Comparison of ENCODE assay signal across 27 cellular contexts in genomic region chr7:5377816-5378215, GRCh38. TPM values are rescaled to one million over a fixed set of nuclear protein-coding genes. Genes with fewer than 3 reads are reported as not detected.
DNase-seq lines count a peak whose midpoint lies in the region; ATAC-seq, FAIRE-seq and TF ChIP-seq lines count a peak whose summit lies in the region.
"Had no signal": no experiment of that assay in that cellular context is flagged by ENCODE, and none has a peak within 500 bp of the region (broad histone marks: within the 10 kb centered on the region; RNA-seq: fewer than 3 reads in every experiment).

No MANE protein-coding gene starts in this region.

- CTCF ChIA-PET in HepG2 (lab: Yijun Ruan, JAX; ENCODE audit: low intra/inter-chr PET ratio, low total read pairs) = no interaction called here

- intact Hi-C loops in HepG2 (cut with micrococcal nuclease; ENCODE audit: unreplicated experiment) = no loop called here
- intact Hi-C loops in right lobe of liver (cut with DNase I) = no loop called here
- intact Hi-C loops in left colon (cut with DNase I, micrococcal nuclease) = no loop called here

- ATAC-seq in HepG2 (no peak; the same call in 2 of the 3 replicates), right lobe of liver (no peak), left colon (peak; percentile 4)
- ATAC-seq: HCT116, PC-3, Right ventricle myocardium inferior had no signal

- H3K14ac ChIP-seq in neuronal stem cell (ENCODE audit: low read length) = no peak overlapping the region

- peaks cover 39 to 70% of the 10 kb centered on the region in 2 experiments; a peak in 4 of 5 replicates for H3K36me3 ChIP-seq in HepG2 (replicated peaks in 1 of 2; ENCODE audit: control insufficient read depth in 1 of 2, insufficient read depth in 2 of 2, low read length in 2 of 2)
- peaks cover 0 to 46% (median 20%) of the 10 kb centered on the region in 4 donors for H3K36me3 ChIP-seq in right lobe of liver
- peaks cover 17 to 71% of the 10 kb centered on the region in 2 donors for H3K36me3 ChIP-seq in neuronal stem cell (replicated peaks in 1 of 2; ENCODE audit: control insufficient read depth in 2 of 2, insufficient read depth in 2 of 2, low read length in 2 of 2)
- H3K36me3 ChIP-seq: BE2C had no signal

- TF ChIP-seq EP300 in HepG2 (IDR thresholded peaks at IDR 0.05; ENCODE audit: low read depth in 2 of 2, low read length in 2 of 2) (no peak), HepG2 (CRISPR knock-in tag; IDR thresholded peaks at IDR 0.05; ENCODE audit: borderline replicate concordance) (no peak)

- no peak overlapping the region for H3K4ac ChIP-seq in neuronal stem cell (ENCODE audit: low read length)

- no peak overlapping the region for H2BK15ac ChIP-seq in neuronal stem cell (ENCODE audit: low read length)

- H3K9me3 ChIP-seq in HepG2 (ENCODE audit: low read length) (no peaks in the 10 kb centered on the region), right lobe of liver (no peaks in the 10 kb centered on the region), neuronal stem cell (replicated peaks in 1 of 2; ENCODE audit: control insufficient read depth in 2 of 2, insufficient read depth in 1 of 2, low read depth in 1 of 2, low read length in 2 of 2) (no peaks in the 10 kb centered on the region)
- H3K9me3 ChIP-seq: BE2C, SJSA1 had no signal

- no peak for TF ChIP-seq RAD21 in HepG2 (CRISPR knock-in tag; IDR thresholded peaks at IDR 0.05)

- BruUV-seq in HepG2 (replicated peaks; lab: Mats Ljungman, UMichigan) = no TSS peak

- H3K23ac ChIP-seq in neuronal stem cell (ENCODE audit: low read depth, low read length, poor library complexity) = no peak overlapping the region

- H3K4me3 ChIP-seq in HepG2 (replicated peaks in 1 of 3; ENCODE audit: insufficient read depth in 1 of 3, low read depth in 2 of 3, low read length in 3 of 3) = no peak overlapping the region
- no peak overlapping the region for H3K4me3 ChIP-seq in right lobe of liver
- no peak overlapping the region for H3K4me3 ChIP-seq in neuronal stem cell (ENCODE audit: low read length in 2 of 2)
- H3K4me3 ChIP-seq: SJSA1 had no signal

- peaks cover 49% of the 10 kb centered on the region; the same call in 1 of the 2 replicates for H4K20me1 ChIP-seq in HepG2 (ENCODE audit: insufficient read depth, low read length)

- peaks cover 34% of the 10 kb centered on the region for H3K79me1 ChIP-seq in neuronal stem cell (ENCODE audit: low read depth, low read length)

- H3K79me2 ChIP-seq in HepG2 (ENCODE audit: insufficient read depth, low read length) = peaks cover 31% of the 10 kb centered on the region

- no peak for TF ChIP-seq POLR2A in HepG2 (IDR thresholded peaks at IDR 0.05; ENCODE audit: insufficient read depth in 1 of 2, low read depth in 2 of 2, low read length in 2 of 2)
- no peak for TF ChIP-seq POLR2A in right lobe of liver (IDR thresholded peaks at IDR 0.05)

- no peak for FAIRE-seq in HepG2 (lab: Jason Lieb, UNC)
- FAIRE-seq: GM12892, GM19239, H1 had no signal

- no peak overlapping the region for H2BK120ac ChIP-seq in neuronal stem cell (ENCODE audit: low read depth, low read length)

- TF ChIP-seq CTCF in HepG2 (CRISPR knock-in tag; IDR thresholded peaks at IDR 0.05) = no peak
- no peak for TF ChIP-seq CTCF in right lobe of liver (IDR thresholded peaks at IDR 0.05)

- POLR2A ChIA-PET in HepG2 (lab: Yijun Ruan, JAX) = no interaction called here

- in situ Hi-C loops in HepG2 (cut with HindIII; ENCODE audit: extremely low pct_ligation_motif_present, low pct_unique_long_range_greater_than_20kb) (no loop called here), KBM-7 (cut with MboI; ENCODE audit: low pct_unique_long_range_greater_than_20kb, low sequenced_read_pairs) (no loop called here)

- H2AK5ac ChIP-seq in neuronal stem cell (ENCODE audit: low read depth, low read length) = peak overlapping the region; percentile 46

- H4K91ac ChIP-seq in neuronal stem cell (ENCODE audit: low read depth, low read length, poor library complexity) = no peak overlapping the region

- peak overlapping the region; percentile 13 for H3K18ac ChIP-seq in neuronal stem cell (ENCODE audit: low read length)

- no peak overlapping the region for H4K8ac ChIP-seq in neuronal stem cell (ENCODE audit: low read depth, low read length)

- no peak overlapping the region for H3K9ac ChIP-seq in HepG2 (ENCODE audit: insufficient read depth, low read depth, low read length)
- peak overlapping the region; percentile 60 for H3K9ac ChIP-seq in neuronal stem cell (ENCODE audit: low read depth, low read length, poor library complexity)

- peak overlapping the region; percentile 82 for H2BK5ac ChIP-seq in neuronal stem cell (ENCODE audit: low read length)

- H2AFZ ChIP-seq in HepG2 (ENCODE audit: low read length) = no peak overlapping the region
- H2AFZ ChIP-seq in neuronal stem cell (ENCODE audit: low read length) = no peak overlapping the region

- no peaks in the 10 kb centered on the region for H3K27me3 ChIP-seq in HepG2 (ENCODE audit: control insufficient read depth in 1 of 2, insufficient read depth in 2 of 2, low read length in 2 of 2)
- no peaks in the 10 kb centered on the region for H3K27me3 ChIP-seq in right lobe of liver
- no peaks in the 10 kb centered on the region for H3K27me3 ChIP-seq in neuronal stem cell (ENCODE audit: control insufficient read depth in 3 of 3, insufficient read depth in 3 of 3, low read depth in 1 of 3, low read length in 3 of 3)
- H3K27me3 ChIP-seq: BE2C, SJSA1 had no signal

- H3K4me1 ChIP-seq in HepG2 (ENCODE audit: insufficient read depth, low read length) (no peaks in the 10 kb centered on the region), right lobe of liver (no peaks in the 10 kb centered on the region), neuronal stem cell (ENCODE audit: control insufficient read depth in 2 of 2, insufficient read depth in 1 of 2, low read depth in 1 of 2, low read length in 2 of 2) (peaks cover 9 to 10% of the 10 kb centered on the region in 2 donors)
- H3K4me1 ChIP-seq: SJSA1 had no signal

- H2BK12ac ChIP-seq in neuronal stem cell (ENCODE audit: low read length) = no peak overlapping the region

- 100% methylated on average over 8 of the region's 16 CpGs for WGBS in HepG2 (ENCODE audit: low lambda C conversion rate)
- WGBS in right lobe of liver (ENCODE audit: insufficient coverage, low coverage, low lambda C conversion rate, missing lambda C conversion rate) = 86% methylated on average over 5 of the region's 16 CpGs
- WGBS in neuronal stem cell (ENCODE audit: extremely low coverage in 2 of 2, insufficient read length in 2 of 2, insufficient replicate concordance in 1 of 2), 2 donors = no CpG with 5 or more reads among the region's 16 CpGs

- no peak overlapping the region for H3K27ac ChIP-seq in HepG2 (ENCODE audit: extremely low read length, insufficient read depth, low read length)
- H3K27ac ChIP-seq in right lobe of liver = no peak overlapping the region
- H3K27ac ChIP-seq in neuronal stem cell (replicated peaks; ENCODE audit: low read length) = no peak overlapping the region
- H3K27ac ChIP-seq: SJSA1 had no signal

- no peak overlapping the region for H3K4me2 ChIP-seq in HepG2 (ENCODE audit: low read depth, low read length)
- H3K4me2 ChIP-seq in neuronal stem cell (ENCODE audit: insufficient read depth, low read length, poor library complexity, severe bottlenecking) = no peak overlapping the region

- DNase-seq in HepG2 (ENCODE audit: low spot score) (no peak), right lobe of liver (no peak), left colon (no peak), neuronal stem cell (ENCODE audit: low spot score) (no peak), KBM-7 (no peak), DMS153 treated with DMSO at 0.1 percent for 48 hours (lab: John Stamatoyannopoulos, UW; ENCODE audit: unreplicated experiment) (no peak), SHP77 (lab: John Stamatoyannopoulos, UW) (no peak), occipital lobe (lab: John Stamatoyannopoulos, UW) (no peak)
- DNase-seq: 8988T, ACHN, BE2C, Calu3, DND-41, Kasumi-1, NCI-H1092 treated with DMSO at 0.1 percent for 48 hours, NCI-H1436, NCI-H187 treated with DMSO at 0.1 percent for 48 hours, NCI-H2107, NCI-H524, NCI-H748 treated with DMSO at 0.1 percent for 48 hours, PC-3 had no signal

RNA-seq across cellular contexts. Expression of gene TNRC18, which starts 45.8 kb away (rescaled TPM):
- 12.8 and 17.4 TPM in 2 replicates for total RNA-seq in HepG2 (2016; rRNA removed; fragmentation: Illumina TruSeq; extraction: Trizol)
- 4.9 and 7.1 TPM in 2 replicates for total RNA-seq in HepG2 (2016; cell fraction: cytosol; rRNA removed; fragmentation: Illumina TruSeq; extraction: Trizol; ENCODE audit: low read depth)
- 12.8 and 21.5 TPM in 2 replicates for total RNA-seq in HepG2 (2016; cell fraction: insoluble cytoplasmic fraction; rRNA removed; fragmentation: Illumina TruSeq; extraction: Trizol)
- 4.9 and 5.6 TPM in 2 replicates for total RNA-seq in HepG2 (2016; cell fraction: membrane; rRNA removed; fragmentation: Illumina TruSeq; extraction: Trizol)
- 28.3 and 34.0 TPM in 2 replicates for total RNA-seq in HepG2 (2016; cell fraction: nucleus; rRNA removed; fragmentation: Illumina TruSeq; extraction: Trizol)
- polyA plus RNA-seq in HepG2 (2011; rRNA removed) = 10.9 and 11.7 TPM in 2 replicates
- 8.6 and 11.8 TPM in 2 replicates for polyA plus RNA-seq in HepG2 (2011; cell fraction: cytosol; rRNA removed)
- polyA plus RNA-seq in HepG2 (2011; cell fraction: nucleus; rRNA removed) = 65.7 and 102 TPM in 2 replicates
- 40.6 and 53.7 TPM in 2 replicates for polyA plus RNA-seq in HepG2 (2012)
- polyA plus RNA-seq in HepG2 (2016; cell fraction: cytosol; fragmentation: Illumina TruSeq; extraction: Trizol; ENCODE audit: low read depth) = 0.71 and 1.3 TPM in 2 replicates
- polyA plus RNA-seq in HepG2 (2016; cell fraction: insoluble cytoplasmic fraction; fragmentation: Illumina TruSeq; extraction: Trizol; ENCODE audit: low read depth) = 16.6 and 19.8 TPM in 2 replicates
- 0.82 and 1.2 TPM in 2 replicates for polyA plus RNA-seq in HepG2 (2016; cell fraction: membrane; fragmentation: Illumina TruSeq; extraction: Trizol; ENCODE audit: low read depth)
- 58.8 and 59.2 TPM in 2 replicates for polyA plus RNA-seq in HepG2 (2016; cell fraction: nucleus; fragmentation: Illumina TruSeq; extraction: Trizol; ENCODE audit: insufficient read depth, low read depth)
- polyA minus RNA-seq in HepG2 (2011; rRNA and poly(A)+ RNA removed; ENCODE audit: low replicate concordance) = 11.2 and 51.4 TPM in 2 replicates
- 44.7 and 49.3 TPM in 2 replicates for polyA minus RNA-seq in HepG2 (2011; cell fraction: cytosol; rRNA and poly(A)+ RNA removed)
- polyA minus RNA-seq in HepG2 (2011; cell fraction: nucleus; rRNA and poly(A)+ RNA removed) = 49.2 and 54.8 TPM in 2 replicates
- 10 to 100 TPM; 27.0 to 36.9 (median 30.5) TPM for total RNA-seq in right lobe of liver
- 100 to 1,000 TPM in 1 of 2 donors, 10 to 100 TPM in 1; 94.1 to 103 TPM for total RNA-seq in left colon
- 33.6 TPM for polyA plus RNA-seq in neuronal stem cell (2013, experiment 1 of 2)
- 37.1 TPM for polyA plus RNA-seq in neuronal stem cell (2013, experiment 2 of 2)
- 50.1 TPM for total RNA-seq in occipital lobe
